ENCODE assay signal across 11 cellular contexts in genomic region chr17:18499100-18499499, GRCh38. TPM values are rescaled to one million over a fixed set of nuclear protein-coding genes. Genes with fewer than 3 reads are reported as not detected.
DNase-seq lines count a peak whose midpoint lies in the region; ATAC-seq, FAIRE-seq and TF ChIP-seq lines count a peak whose summit lies in the region.
"Not testable (repeated sequence)": the region's sequence is repeated elsewhere in the genome, so short reads cannot be mapped to it uniquely, and the experiment has no call there.
"Had no signal": no experiment of that assay in that cellular context is flagged by ENCODE, and none has a peak within 500 bp of the region (broad histone marks: within the 10 kb centered on the region; RNA-seq: fewer than 3 reads in every experiment).

No MANE protein-coding gene starts in this region.

- not testable (repeated sequence) for H3K4me3 ChIP-seq in mucosa of descending colon

- intact Hi-C loops in left colon (cut with DNase I, micrococcal nuclease); mucosa of descending colon (cut with DNase I, micrococcal nuclease): not testable (repeated sequence)

- DNase-seq in HTR-8/SVneo (ENCODE audit: insufficient read length, low spot score); left colon; mucosa of descending colon: not testable (repeated sequence)

- ATAC-seq in left colon (peak; percentile 64), mucosa of descending colon (peak; percentile 63)

- H3K36me3 ChIP-seq in mucosa of descending colon (ENCODE audit: low read depth): not testable (repeated sequence)

- H3K9me3 ChIP-seq in mucosa of descending colon: not testable (repeated sequence)

- not testable (repeated sequence) for H3K4me1 ChIP-seq in mucosa of descending colon (ENCODE audit: low read depth)

- FAIRE-seq in HTR-8/SVneo (lab: Jason Lieb, UNC): peak; percentile 49

- TF ChIP-seq CTCF in mucosa of descending colon (IDR thresholded peaks at IDR 0.05): not testable (repeated sequence)

RNA-seq across cellular contexts. Expression of gene LGALS9C, which starts 22.5 kb away (rescaled TPM):
- total RNA-seq in left colon (10 to 100 TPM; 36.8 to 47.7 TPM), mucosa of descending colon (10 to 100 TPM; 23.7 to 91.5 (median 53.9) TPM)
- total RNA-seq: A172; A673; Caco-2; CD4-positive, alpha-beta memory T cell; CD4-positive, alpha-beta T cell; CD4-positive, CD25-positive, alpha-beta regulatory T cell; CD8-positive, alpha-beta memory T cell; Daoy had no signal
